30 cellular contexts compared by ENCODE assay signal in genomic region chr2:66095820-66096219, GRCh38.
DNase-seq lines count a peak whose midpoint lies in the region; ATAC-seq and TF ChIP-seq lines count a peak whose summit lies in the region.
"Had no signal": no experiment of that assay in that cellular context is flagged by ENCODE, and none has a peak within 500 bp of the region (broad histone marks: within the 10 kb centered on the region; RNA-seq: fewer than 3 reads in every experiment).

No MANE protein-coding gene starts in this region.

- peak overlapping the region; percentile 35; the same call in 1 of the 2 replicates for H2AFZ ChIP-seq in GM23338
- H2AFZ ChIP-seq: hepatocyte had no signal

- POLR2A ChIA-PET in HEK293T (lab: Yijun Ruan, JAX), result interaction anchor here (1.2 kb wide), 1 partner anchor 10 kb away, joined by 3 read pairs; no protein-coding TSS in a partner anchor

- CTCF ChIA-PET in HEK293T (lab: Yijun Ruan, JAX), result interaction anchor here (0.6 to 0.7 kb wide), 2 partner anchors 79 to 313 kb away, joined by 3 read pairs; no protein-coding TSS in a partner anchor

- H3K27ac Mint-ChIP-seq in GM23338 (no peak overlapping the region), glutamatergic neuron (ENCODE audit: unreplicated experiment) (no peak overlapping the region), nephron progenitor cell (peak overlapping the region; percentile 38)
- H3K27ac Mint-ChIP-seq: activated T-cell treated with anti-CD3 and anti-CD28 coated beads, Interleukin-2, amount 50 U/mL, for 72 hours; mesothelial cell of epicardium; naive B cell; T-helper 17 cell had no signal

- H3K4me3 Mint-ChIP-seq in GM23338 (no peak overlapping the region), glutamatergic neuron (ENCODE audit: unreplicated experiment) (no peak overlapping the region), nephron progenitor cell (no peak overlapping the region)
- H3K4me3 Mint-ChIP-seq: activated T-cell treated with anti-CD3 and anti-CD28 coated beads, Interleukin-2, amount 50 U/mL, for 72 hours; mesothelial cell of epicardium; naive B cell; T-helper 17 cell had no signal

- peak; percentile 81 for DNase-seq in GM23338 (ENCODE audit: low spot score)
- peak; percentile 42 for DNase-seq in HEK293T (ENCODE audit: extremely low spot score)
- no peak for DNase-seq in glutamatergic neuron
- DNase-seq in nephron progenitor cell, result no peak
- no peak for DNase-seq in coronary artery (ENCODE audit: low spot score)
- no peak for DNase-seq in NCI-H2171 treated with DMSO at 0.1 percent for 48 hours (lab: John Stamatoyannopoulos, UW)
- no peak for DNase-seq in activated CD8-positive, alpha-beta memory T cell treated with anti-CD3 and anti-CD28 coated beads, Interleukin-2, amount 50 U/mL, for 4 hours
- DNase-seq: activated CD4-positive, alpha-beta T cell treated with anti-CD3 and anti-CD28 coated beads, Interleukin-2, amount 50 U/mL, for 48 hours; activated T-cell treated with anti-CD3 and anti-CD28 coated beads, Interleukin-2, amount 50 U/mL, for 72 hours; colonic mucosa; DMS79; foreskin melanocyte; GF-D8; KBM-7; naive B cell; NCI-H1092 treated with DMSO at 0.1 percent for 48 hours; NCI-H1694 treated with DMSO at 0.1 percent for 48 hours; NCI-H510A treated with DMSO at 0.1 percent for 48 hours; OCI-M1; stimulated activated CD4-positive, alpha-beta T cell treated with anti-CD3 and anti-CD28 coated beads, Interleukin-15, amount 100 ng/mL, for 24 hours; stimulated activated CD4-positive, alpha-beta T cell treated with anti-CD3 and anti-CD28 coated beads, Interleukin-4, amount 100 ng/mL, for 4 hours; T-helper 17 cell had no signal

- H3K36me3 Mint-ChIP-seq in GM23338 (ENCODE audit: low read depth) (no peaks in the 10 kb centered on the region), glutamatergic neuron (ENCODE audit: unreplicated experiment) (no peaks in the 10 kb centered on the region), nephron progenitor cell (ENCODE audit: low read depth) (no peaks in the 10 kb centered on the region)
- H3K36me3 Mint-ChIP-seq: naive B cell had no signal

- H3K27me3 Mint-ChIP-seq in GM23338 (ENCODE audit: insufficient read depth, low read depth, poor library complexity), result no peaks in the 10 kb centered on the region
- H3K27me3 Mint-ChIP-seq in glutamatergic neuron (ENCODE audit: unreplicated experiment), result peaks cover 2% of the 10 kb centered on the region
- peaks cover 4% of the 10 kb centered on the region for H3K27me3 Mint-ChIP-seq in nephron progenitor cell (ENCODE audit: low read depth, poor library complexity)
- H3K27me3 Mint-ChIP-seq: T-helper 17 cell had no signal

- no peaks in the 10 kb centered on the region for H3K36me3 ChIP-seq in GM23338 (ENCODE audit: insufficient read depth)
- H3K36me3 ChIP-seq: ascending aorta; BLaER1 treated with 17β-estradiol and CSF1 and Interleukin-3, amounts not matched to agents 10 nM and 100 nM; cardiac muscle cell; colonic mucosa; tibial nerve had no signal

- peak; percentile 95 for ATAC-seq in GM23338
- ATAC-seq: activated CD4-positive, CD25-positive, alpha-beta regulatory T cell treated with anti-CD3 and anti-CD28 coated beads, Interleukin-2, amount 50 U/mL, for 24 hours; activated T-cell treated with anti-CD3 and anti-CD28 coated beads, Interleukin-2, amount 50 U/mL, for 72 hours; T-helper 17 cell had no signal

- H3K4me3 ChIP-seq in GM23338 (no peak overlapping the region), coronary artery (no peak overlapping the region)
- H3K4me3 ChIP-seq: ascending aorta; BLaER1 treated with 17β-estradiol and CSF1 and Interleukin-3, amounts not matched to agents 10 nM and 100 nM; cardiac muscle cell; colonic mucosa; hepatocyte; SK-N-MC; tibial nerve had no signal

- no peaks in the 10 kb centered on the region for H3K4me1 ChIP-seq in GM23338 (ENCODE audit: insufficient read depth)
- H3K4me1 ChIP-seq: ascending aorta; BLaER1 treated with 17β-estradiol and CSF1 and Interleukin-3, amounts not matched to agents 10 nM and 100 nM; colonic mucosa; tibial nerve had no signal

- H3K4me2 ChIP-seq in GM23338, result no peak overlapping the region
- H3K4me2 ChIP-seq: BLaER1 treated with 17β-estradiol and CSF1 and Interleukin-3, amounts not matched to agents 10 nM and 100 nM; hepatocyte had no signal

- no peak overlapping the region for H3K27ac ChIP-seq in GM23338 (ENCODE audit: low read depth)
- no peak overlapping the region for H3K27ac ChIP-seq in coronary artery
- H3K27ac ChIP-seq: ascending aorta; BLaER1 treated with 17β-estradiol and CSF1 and Interleukin-3, amounts not matched to agents 10 nM and 100 nM; cardiac muscle cell; colonic mucosa; hepatocyte; SK-N-MC; tibial nerve had no signal

- H3K27me3 ChIP-seq in GM23338 (ENCODE audit: insufficient read depth), result no peaks in the 10 kb centered on the region
- H3K27me3 ChIP-seq: ascending aorta; BLaER1 treated with 17β-estradiol and CSF1 and Interleukin-3, amounts not matched to agents 10 nM and 100 nM; cardiac muscle cell; colonic mucosa; hepatocyte; tibial nerve had no signal

- peak; percentile 22 to 50; a peak in 3 of 4 replicates for TF ChIP-seq CTCF in GM23338 (conservative IDR thresholded peaks at IDR 0.05; ENCODE audit: low read depth in 2 of 2)
- peak; percentile 18 for TF ChIP-seq CTCF in glutamatergic neuron (IDR thresholded peaks at IDR 0.05; ENCODE audit: partially characterized antibody, unreplicated experiment)
- TF ChIP-seq CTCF in nephron progenitor cell (IDR thresholded peaks at IDR 0.05), result peak; percentile 13
- TF ChIP-seq CTCF in coronary artery (IDR thresholded peaks at IDR 0.05), result no peak

- peaks cover 12% of the 10 kb centered on the region for H3K9me2 ChIP-seq in GM23338 (ENCODE audit: insufficient read depth)

- H3K79me2 ChIP-seq in GM23338 (replicated peaks; ENCODE audit: insufficient read depth), result no peaks in the 10 kb centered on the region
- H3K79me2 ChIP-seq: hepatocyte had no signal

- H3K9me3 Mint-ChIP-seq in GM23338 (peaks cover 4% of the 10 kb centered on the region; the same call in 2 of the 3 replicates), glutamatergic neuron (ENCODE audit: unreplicated experiment) (no peaks in the 10 kb centered on the region), nephron progenitor cell (peaks cover 8% of the 10 kb centered on the region)

- H3F3A ChIP-seq in GM23338 (replicated peaks; ENCODE audit: low read depth), result no peaks in the 10 kb centered on the region

- H3K4me1 Mint-ChIP-seq in GM23338 (no peaks in the 10 kb centered on the region; the same call in 2 of the 3 replicates), glutamatergic neuron (ENCODE audit: low read depth, unreplicated experiment) (no peaks in the 10 kb centered on the region), nephron progenitor cell (peaks cover 7% of the 10 kb centered on the region)
- H3K4me1 Mint-ChIP-seq: mesothelial cell of epicardium, naive B cell, T-helper 17 cell had no signal

- no peaks in the 10 kb centered on the region for H4K20me1 ChIP-seq in GM23338 (replicated peaks; ENCODE audit: insufficient read depth)
- H4K20me1 ChIP-seq: BLaER1 treated with 17β-estradiol and CSF1 and Interleukin-3, amounts not matched to agents 10 nM and 100 nM had no signal

TF ChIP-seq in GM23338, 12 proteins besides CTCF, POLR2A, EP300 and RAD21 (continues in another document):
- TF ChIP-seq NANOG (IDR thresholded peaks at IDR 0.05; ENCODE audit: borderline replicate concordance) (no peak), POLR2AphosphoS5 (IDR thresholded peaks at IDR 0.05; ENCODE audit: low read depth) (no peak)

TF ChIP-seq in HEK293T, 16 proteins besides CTCF, POLR2A, EP300 and RAD21:
- TF ChIP-seq TARDBP (IDR thresholded peaks at IDR 0.05) (no peak), BHLHE40 (IDR thresholded peaks at IDR 0.05; ENCODE audit: borderline replicate concordance) (no peak), PKNOX1 (IDR thresholded peaks at IDR 0.05) (no peak), FOXM1 (IDR thresholded peaks at IDR 0.05; ENCODE audit: borderline replicate concordance) (no peak), ZNF384 (IDR thresholded peaks at IDR 0.05) (no peak), SP1 (IDR thresholded peaks at IDR 0.05) (no peak), ARNT (IDR thresholded peaks at IDR 0.05) (no peak)

Comparison
In these comparisons a context has a peak if more than half of its experiments do, and no peak if none do; other contexts are left out.
1. DNase-seq: peak in GM23338 (single experiment) and HEK293T (single experiment); none in glutamatergic neuron (single experiment), nephron progenitor cell (single experiment), coronary artery (single experiment), NCI-H2171 treated with DMSO at 0.1 percent for 48 hours (single experiment) and activated CD8-positive, alpha-beta memory T cell treated with anti-CD3 and anti-CD28 coated beads, Interleukin-2, amount 50 U/mL, for 4 hours (single experiment).